ENCODE assay signal across 21 cellular contexts in the genomic region with DNA sequence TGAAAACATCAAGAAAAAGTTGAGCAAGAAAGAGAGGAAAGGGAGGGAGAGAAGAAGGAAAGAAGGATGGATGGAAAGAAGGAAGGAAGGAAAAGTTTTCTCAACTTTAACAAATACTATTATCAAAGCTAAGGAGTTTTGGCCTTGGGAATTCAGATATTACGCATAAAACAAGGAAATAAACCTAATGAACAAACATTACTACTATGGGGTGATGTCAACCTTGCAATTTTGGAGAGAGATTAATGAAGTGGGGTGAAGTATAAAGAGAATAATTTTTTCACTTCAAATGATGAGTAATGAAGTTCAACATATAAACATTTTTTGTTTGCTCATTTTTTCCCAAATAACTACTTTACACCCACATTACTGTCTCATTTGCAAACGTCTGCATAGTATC.
"Had no signal": no experiment of that assay in that cellular context is flagged by ENCODE, and none has a peak within 500 bp of the region (broad histone marks: within the 10 kb centered on the region; RNA-seq: fewer than 3 reads in every experiment).

No MANE protein-coding gene starts in this region.

- FAIRE-seq: endometrium, urothelium cell line had no signal

- DNase-seq: effector memory CD4-positive, alpha-beta T cell; gastrocnemius medialis; heart right ventricle; hypothalamus; islet precursor cell; mammary epithelial cell; mucosa of descending colon; naive thymus-derived CD8-positive, alpha-beta T cell; posterior cingulate gyrus; sigmoid colon; stimulated activated CD4-positive, alpha-beta T cell treated with anti-CD3 and anti-CD28 coated beads, Interleukin-2, amount 100 ng/mL, for 24 hours; stimulated activated CD4-positive, alpha-beta T cell treated with anti-CD3 and anti-CD28 coated beads, Interleukin-4, amount 100 ng/mL, for 4 hours; stimulated activated naive B cell treated with anti-CD40 and anti-IgM and Interleukin-4, amounts not matched to agents 10 μg/mL and 1 μg/mL and 100 μg/mL, for 72 hours; thyroid gland had no signal

- H3K27me3 Mint-ChIP-seq: naive thymus-derived CD8-positive, alpha-beta T cell; stimulated activated naive B cell treated with anti-CD40 and anti-IgM and Interleukin-4, amounts not matched to agents 10 μg/mL and 1 μg/mL and 100 μg/mL, for 72 hours; type B pancreatic cell had no signal

- H3K27ac ChIP-seq: heart right ventricle, right atrium auricular region, sigmoid colon, thyroid gland had no signal

- H3K9me3 ChIP-seq: gastrocnemius medialis, heart right ventricle, mucosa of descending colon, right atrium auricular region, sigmoid colon, thyroid gland had no signal

- H3K4me3 Mint-ChIP-seq: stimulated activated naive B cell treated with anti-CD40 and anti-IgM and Interleukin-4, amounts not matched to agents 10 μg/mL and 1 μg/mL and 100 μg/mL, for 72 hours; type B pancreatic cell had no signal

- H3K27ac Mint-ChIP-seq: stimulated activated naive B cell treated with anti-CD40 and anti-IgM and Interleukin-4, amounts not matched to agents 10 μg/mL and 1 μg/mL and 100 μg/mL, for 72 hours; type B pancreatic cell had no signal

- H3K36me3 ChIP-seq: gastrocnemius medialis, heart right ventricle, right atrium auricular region, sigmoid colon, thyroid gland had no signal

- H3K4me1 ChIP-seq: right atrium auricular region, sigmoid colon, thyroid gland had no signal

- H3K9me3 Mint-ChIP-seq: naive thymus-derived CD8-positive, alpha-beta T cell; stimulated activated naive B cell treated with anti-CD40 and anti-IgM and Interleukin-4, amounts not matched to agents 10 μg/mL and 1 μg/mL and 100 μg/mL, for 72 hours; type B pancreatic cell had no signal

- H3K36me3 Mint-ChIP-seq: naive thymus-derived CD8-positive, alpha-beta T cell; stimulated activated naive B cell treated with anti-CD40 and anti-IgM and Interleukin-4, amounts not matched to agents 10 μg/mL and 1 μg/mL and 100 μg/mL, for 72 hours; type B pancreatic cell had no signal

- ATAC-seq: esophagus mucosa; heart right ventricle; left lobe of liver; mucosa of descending colon; naive thymus-derived CD8-positive, alpha-beta T cell; stimulated activated naive B cell treated with anti-CD40 and anti-IgM and Interleukin-4, amounts not matched to agents 10 μg/mL and 1 μg/mL and 100 μg/mL, for 72 hours had no signal

- H3K4me3 ChIP-seq: gastrocnemius medialis, heart right ventricle, mucosa of descending colon, right atrium auricular region, sigmoid colon, skin epidermis, thyroid gland had no signal
